ENCODE assay signal across 8 cellular contexts in the genomic region with DNA sequence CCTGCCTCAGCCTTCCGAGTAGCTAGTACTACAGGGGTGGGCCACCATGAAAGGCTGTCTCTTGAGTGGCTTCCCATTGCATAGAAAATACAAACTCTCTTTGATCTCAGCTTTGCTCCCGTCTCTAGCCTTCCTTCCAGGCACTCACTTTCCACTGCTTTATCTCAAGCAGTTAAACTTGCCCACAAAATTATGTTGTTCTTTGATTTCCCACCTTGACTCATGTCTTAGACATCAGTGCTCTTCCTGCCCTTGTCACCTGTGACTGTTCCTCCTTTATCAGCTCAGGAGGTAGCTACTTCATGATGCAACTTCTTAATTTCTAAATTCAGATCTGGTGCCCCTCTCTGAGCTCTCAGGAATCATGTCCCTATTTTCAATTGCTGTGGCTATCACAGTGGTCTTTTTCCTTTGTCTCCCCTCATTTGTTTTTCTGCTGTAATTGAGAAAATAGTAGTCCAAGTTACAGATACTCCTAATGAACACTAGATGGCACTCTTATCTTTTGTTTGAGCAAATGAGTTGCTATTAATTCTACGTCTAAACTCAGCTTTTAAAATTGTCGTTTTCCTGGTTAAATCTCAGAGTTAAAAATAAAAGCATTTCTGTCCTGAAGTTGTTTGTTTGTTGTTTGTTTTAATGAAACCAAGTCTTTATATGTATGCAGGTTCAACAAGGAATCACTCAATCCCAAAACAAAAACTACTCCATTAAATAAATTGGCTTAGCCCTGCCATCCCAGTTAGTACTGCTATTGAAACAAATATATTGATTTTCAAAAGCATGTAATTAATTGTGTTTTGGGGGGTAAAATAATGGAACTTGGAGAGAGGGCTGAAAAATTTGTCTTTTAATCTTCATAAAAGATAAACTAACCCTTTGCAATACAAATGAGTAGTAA. TPM values are rescaled to one million over a fixed set of nuclear protein-coding genes. Genes with fewer than 3 reads are reported as not detected.
DNase-seq lines count a peak whose midpoint lies in the region; ATAC-seq and TF ChIP-seq lines count a peak whose summit lies in the region.

No MANE protein-coding gene starts in this region.

- no peak for TF ChIP-seq POLR2A in suprapubic skin (IDR thresholded peaks at IDR 0.05)

- DNase-seq in A673 (ENCODE audit: low spot score) (peak; percentile 59), NCI-H1105 (lab: John Stamatoyannopoulos, UW) (peak; percentile 16), iPS DF 4.7 (ENCODE audit: extremely low read depth, low spot score) (peak; percentile 9), suprapubic skin (ENCODE audit: low spot score in 2 of 2) (no peak), NCI-H187 treated with DMSO at 0.1 percent for 48 hours (lab: John Stamatoyannopoulos, UW) (no peak)

- 19% methylated on average over 4 of the region's 4 CpGs for WGBS in suprapubic skin

- POLR2A ChIA-PET in A673 (lab: Charles Lee; ENCODE audit: low non-redundant PET) = no interaction called here

- H3K27ac ChIP-seq in A673 (ENCODE audit: low read depth, low read length, poor library complexity, severe bottlenecking) (no peak overlapping the region), VCaP (no peak overlapping the region), suprapubic skin (no peak overlapping the region)

- TF ChIP-seq CTCF in A673 (conservative IDR thresholded peaks at IDR 0.05; ENCODE audit: low read depth, low read length) (peak; percentile 76), GM12873 (IDR thresholded peaks at IDR 0.05; ENCODE audit: insufficient read depth, low read depth, low read length, missing control alignments) (peak; percentile 60), VCaP (conservative IDR thresholded peaks at IDR 0.05) (peak; percentile 77), suprapubic skin (IDR thresholded peaks at IDR 0.05) (peak; percentile 29 to 57)

- no peak for ATAC-seq in HG03025 (IDR thresholded peaks at IDR 0.05; ENCODE audit: low FRiP score, unreplicated experiment)

- H3K36me3 ChIP-seq in A673 (ENCODE audit: insufficient read depth, low read length, poor library complexity, severe bottlenecking) (no peaks in the 10 kb centered on the region), suprapubic skin (no peaks in the 10 kb centered on the region)

- H3K4me3 ChIP-seq in A673 (ENCODE audit: low read depth, low read length, poor library complexity, severe bottlenecking) (no peak overlapping the region), suprapubic skin (no peak overlapping the region)

- TF ChIP-seq EP300 in suprapubic skin (IDR thresholded peaks at IDR 0.05) = no peak

- CTCF ChIA-PET in A673 (lab: Charles Lee) = interaction anchor here (0.6 to 1.2 kb wide), 7 partner anchors 14 to 406 kb away, joined by 3 to 13 read pairs (median 3); a partner anchor contains a TSS

- H3K9me3 ChIP-seq in A673 (ENCODE audit: low read depth, low read length, poor library complexity, severe bottlenecking) (no peaks in the 10 kb centered on the region), suprapubic skin (no peaks in the 10 kb centered on the region)

- BruUV-seq in A673 (replicated peaks; lab: Mats Ljungman, UMichigan) = no TSS peak

- H3K4me1 ChIP-seq in A673 (ENCODE audit: insufficient read depth, low read length, poor library complexity, severe bottlenecking) (no peaks in the 10 kb centered on the region), suprapubic skin (no peaks in the 10 kb centered on the region)

- peaks cover 33% of the 10 kb centered on the region for H3K27me3 ChIP-seq in A673 (replicated peaks; ENCODE audit: insufficient read depth, low read depth, low read length, poor library complexity)
- H3K27me3 ChIP-seq in suprapubic skin = no peaks in the 10 kb centered on the region

- intact Hi-C loops in A673 (cut with micrococcal nuclease; ENCODE audit: unreplicated experiment) = loop anchor here (1.0 to 10.0 kb wide), 2 partner anchors 249 to 760 kb away; no protein-coding TSS in a partner anchor

RNA-seq across cellular contexts. Expression of a gene that starts 46.9 kb away (rescaled TPM):
- total RNA-seq in A673 (2021) (0.04 TPM in 1 of 2 replicates, not detected in the other), suprapubic skin (1 to 10 TPM; 1.6 to 7.6 (median 3.7) TPM)

Comparison
In these comparisons a context has a peak if more than half of its experiments do, and no peak if none do; other contexts are left out.
1. DNase-seq: peak in A673 (single experiment), NCI-H1105 (single experiment) and iPS DF 4.7 (single experiment); none in suprapubic skin (0 of 2) and NCI-H187 treated with DMSO at 0.1 percent for 48 hours (single experiment).
2. Peak in every context shown above with its lines, with median percentiles within 50 percentile points of each other: CTCF ChIP-seq.